Comparison of ENCODE assay signal across 18 cellular contexts in the genomic region with DNA sequence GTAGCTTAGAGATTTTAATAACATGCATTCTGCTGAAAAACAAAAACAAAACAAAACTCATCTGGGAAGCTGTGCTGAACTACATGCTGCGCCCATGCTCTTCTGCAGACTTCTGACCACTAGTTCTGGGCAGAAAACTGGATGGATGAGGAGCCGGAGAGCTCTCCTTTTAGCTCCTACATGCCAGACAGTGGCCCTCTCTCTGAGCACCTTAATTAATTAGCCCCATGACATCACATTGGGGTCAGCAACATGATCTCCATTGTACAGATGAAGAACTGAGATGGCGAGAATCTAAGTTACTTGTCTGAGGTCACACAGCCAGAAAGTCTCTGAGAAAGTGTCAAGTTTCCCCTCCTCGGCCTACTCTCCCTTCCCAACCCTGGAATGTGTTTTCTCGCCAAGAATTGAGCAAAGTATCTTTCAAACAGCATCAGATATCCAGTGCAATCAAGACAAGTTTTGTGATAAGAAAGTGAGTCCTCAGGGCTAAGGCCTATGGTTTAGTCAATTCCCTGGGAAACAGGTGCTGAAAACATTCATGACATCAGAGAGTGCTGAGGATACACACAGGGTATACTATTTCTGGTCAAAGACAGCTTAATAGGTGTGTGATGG. TPM values are rescaled to one million over a fixed set of nuclear protein-coding genes. Genes with fewer than 3 reads are reported as not detected.
DNase-seq lines count a peak whose midpoint lies in the region; ATAC-seq and TF ChIP-seq lines count a peak whose summit lies in the region.
"Had no signal": no experiment of that assay in that cellular context is flagged by ENCODE, and none has a peak within 500 bp of the region (broad histone marks: within the 10 kb centered on the region; RNA-seq: fewer than 3 reads in every experiment).

No MANE protein-coding gene starts in this region.

- H2AK5ac ChIP-seq in IMR-90 (ENCODE audit: low read depth, low read length), result no peak overlapping the region

- DNase-seq in IMR-90 (peak; percentile 89), caudate nucleus (lab: John Stamatoyannopoulos, UW) (no peak), left kidney (ENCODE audit: low read depth, low spot score) (peak; percentile 60), PC-3 (no peak), aorta (no peak)
- DNase-seq: activated CD4-positive, alpha-beta memory T cell treated with anti-CD3 and anti-CD28 coated beads for 36 hours; activated T-cell treated with anti-CD3 and anti-CD28 coated beads, Interleukin-2, amount 50 U/mL, for 48 hours; cerebellar nuclear complex; DMS 273 treated with DMSO at 0.1 percent for 48 hours; glutamatergic neuron; mesendoderm; NCI-H2107; nucleus accumbens; right lobe of liver; stimulated activated CD4-positive, alpha-beta T cell treated with anti-CD3 and anti-CD28 coated beads, Interleukin-2, amount 100 ng/mL, for 24 hours; T-cell had no signal

- H3K9me1 ChIP-seq in IMR-90 (ENCODE audit: insufficient read depth, low read length), result peaks cover 17% of the 10 kb centered on the region; the same call in 1 of the 2 replicates

- no peak overlapping the region for H2AK9ac ChIP-seq in IMR-90 (replicated peaks; ENCODE audit: low read depth, low read length, poor library complexity)

- H3K14ac ChIP-seq in IMR-90 (replicated peaks; ENCODE audit: low read depth, low read length), result no peak overlapping the region

- H4K8ac ChIP-seq in IMR-90 (ENCODE audit: low read depth in 2 of 2, low read length in 2 of 2), result no peak overlapping the region

- H3K9me2 ChIP-seq in PC-3 (replicated peaks; ENCODE audit: low read length), result no peaks in the 10 kb centered on the region

- no peaks in the 10 kb centered on the region for H3K79me2 ChIP-seq in PC-3 (ENCODE audit: low read length)

- in situ Hi-C loops in IMR-90 (cut with MboI; ENCODE audit: low sequenced_read_pairs), result no loop called here

- H4K20me1 ChIP-seq in IMR-90 (ENCODE audit: insufficient read depth, low read length), result peaks cover 6% of the 10 kb centered on the region
- H4K20me1 ChIP-seq in PC-3 (ENCODE audit: low read length), result no peaks in the 10 kb centered on the region

- peaks cover 18% of the 10 kb centered on the region for H3K4me1 ChIP-seq in IMR-90 (ENCODE audit: control insufficient read depth, insufficient read depth, low read length)
- H3K4me1 ChIP-seq in PC-3 (ENCODE audit: insufficient read depth, low read length), result no peaks in the 10 kb centered on the region
- no peaks in the 10 kb centered on the region for H3K4me1 ChIP-seq in aorta (ENCODE audit: control insufficient read depth in 1 of 2, insufficient read depth in 2 of 2, low read length in 2 of 2)
- H3K4me1 ChIP-seq: right lobe of liver had no signal

- TF ChIP-seq CTCF in IMR-90 (conservative IDR thresholded peaks at IDR 0.05; ENCODE audit: low read depth, low read length), result no peak
- TF ChIP-seq CTCF in PC-3 (conservative IDR thresholded peaks at IDR 0.05; ENCODE audit: low read depth, low read length), result no peak

- no peak overlapping the region for H2BK120ac ChIP-seq in IMR-90 (ENCODE audit: low read depth, low read length)

- H2BK5ac ChIP-seq in IMR-90 (ENCODE audit: low read depth, low read length, poor library complexity, severe bottlenecking), result no peak overlapping the region

- no peak for TF ChIP-seq RAD21 in IMR-90 (IDR thresholded peaks at IDR 0.05; ENCODE audit: low read length)

- H3K4me3 ChIP-seq in IMR-90 (ENCODE audit: insufficient read depth, low read depth, low read length), result no peak overlapping the region
- no peak overlapping the region for H3K4me3 ChIP-seq in PC-3 (ENCODE audit: low read length)
- H3K4me3 ChIP-seq in aorta (ENCODE audit: low read length in 2 of 2), result no peak overlapping the region
- H3K4me3 ChIP-seq: right lobe of liver had no signal

- no peak overlapping the region for H3K9ac ChIP-seq in IMR-90 (ENCODE audit: low read depth, low read length)
- H3K9ac ChIP-seq in PC-3 (ENCODE audit: low read length), result no peak overlapping the region

- H3F3A ChIP-seq in PC-3 (ENCODE audit: low read length, unreplicated experiment), result no peaks in the 10 kb centered on the region

- BruUV-seq in IMR-90 (replicated peaks; lab: Mats Ljungman, UMichigan) (no TSS peak), PC-3 (replicated peaks; lab: Mats Ljungman, UMichigan) (no TSS peak)

- peak overlapping the region; percentile 44; the same call in 1 of the 2 replicates for H3K4me2 ChIP-seq in IMR-90 (ENCODE audit: low read depth, low read length)
- no peak overlapping the region for H3K4me2 ChIP-seq in PC-3 (ENCODE audit: low read length)

- no peak overlapping the region for H4K91ac ChIP-seq in IMR-90 (ENCODE audit: insufficient read depth, low read depth, low read length)

- no peaks in the 10 kb centered on the region for H3K36me3 ChIP-seq in IMR-90 (ENCODE audit: control insufficient read depth, insufficient read depth, low read length)
- H3K36me3 ChIP-seq in PC-3 (ENCODE audit: low read depth, low read length), result no peaks in the 10 kb centered on the region
- no peaks in the 10 kb centered on the region for H3K36me3 ChIP-seq in aorta (ENCODE audit: control insufficient read depth in 1 of 2, insufficient read depth in 2 of 2, low read length in 1 of 2)
- H3K36me3 ChIP-seq: right lobe of liver had no signal

- H3K56ac ChIP-seq in IMR-90 (ENCODE audit: extremely low read depth, insufficient read depth, low read length), result no peak overlapping the region

- H4K5ac ChIP-seq in IMR-90 (ENCODE audit: low read depth, low read length), result no peak overlapping the region

- ATAC-seq in IMR-90 (ENCODE audit: low read depth) (peak; percentile 74), PC-3 (no peak; the same call in 1 of the 2 replicates), HG02870 (IDR thresholded peaks at IDR 0.05; ENCODE audit: unreplicated experiment) (no peak), aorta (ENCODE audit: low FRiP score) (no peak)
- ATAC-seq: right lobe of liver, T-cell had no signal

- H2AFZ ChIP-seq in IMR-90 (replicated peaks; ENCODE audit: low read length, poor library complexity), result no peak overlapping the region
- no peak overlapping the region for H2AFZ ChIP-seq in PC-3 (ENCODE audit: low read length)

- H3K79me1 ChIP-seq in IMR-90 (ENCODE audit: low read depth in 1 of 2, low read length in 2 of 2), result peaks cover 27 to 31% of the 10 kb centered on the region in 2 experiments

- dilution Hi-C loops in IMR-90 (cut with HindIII; ENCODE audit: low sequenced_read_pairs, unreplicated experiment), result no loop called here

- intact Hi-C loops in IMR-90 (cut with micrococcal nuclease), result no loop called here
- intact Hi-C loops in PC-3 (cut with micrococcal nuclease), result no loop called here
- intact Hi-C loops in aorta (cut with DNase I), result no loop called here

- CTCF ChIA-PET in IMR-90 (lab: Yijun Ruan, JAX) (interaction anchor here (1.6 kb wide), 1 partner anchor 55 kb away, joined by 3 read pairs; no protein-coding TSS in a partner anchor), PC-3 (lab: Charles Lee) (no interaction called here)

- 33% methylated on average over 1 of the region's 5 CpGs; no CpG with 5 or more reads in 1 of the 2 experiments for WGBS in IMR-90 (ENCODE audit: extremely low coverage in 2 of 2, insufficient read length in 1 of 2), 2 experiments
- 85 to 88% methylated on average over 5 of the region's 5 CpGs for WGBS in aorta, 2 donors

- no peak overlapping the region for H3K23ac ChIP-seq in IMR-90 (ENCODE audit: low read depth, low read length)

- no peak overlapping the region for H3K4ac ChIP-seq in IMR-90 (ENCODE audit: low read depth, low read length)

- no peak overlapping the region for H2BK20ac ChIP-seq in IMR-90 (ENCODE audit: low read depth, low read length)

- H3K9me3 ChIP-seq in IMR-90 (ENCODE audit: control insufficient read depth, insufficient read depth, low read length) (no peaks in the 10 kb centered on the region), PC-3 (ENCODE audit: low read length) (no peaks in the 10 kb centered on the region), aorta (ENCODE audit: control insufficient read depth, low read length) (no peaks in the 10 kb centered on the region)
- H3K9me3 ChIP-seq: right lobe of liver had no signal

- H2BK15ac ChIP-seq in IMR-90 (ENCODE audit: low read depth, low read length), result no peak overlapping the region

- H3K18ac ChIP-seq in IMR-90 (ENCODE audit: low read depth, low read length), result no peak overlapping the region

- no peak for TF ChIP-seq POLR2A in IMR-90 (IDR thresholded peaks at IDR 0.05; ENCODE audit: low read depth, low read length)

- no peak overlapping the region for H3K27ac ChIP-seq in IMR-90 (ENCODE audit: insufficient read depth, low read length)
- peak overlapping the region; percentile 91 for H3K27ac ChIP-seq in caudate nucleus (ENCODE audit: low read depth, low read length)
- H3K27ac ChIP-seq in temporal lobe (ENCODE audit: low read depth, low read length), result peak overlapping the region; percentile 17
- no peak overlapping the region for H3K27ac ChIP-seq in PC-3 (ENCODE audit: low read length)
- H3K27ac ChIP-seq in aorta (ENCODE audit: low read depth in 1 of 2, low read length in 2 of 2), result no peak overlapping the region
- H3K27ac ChIP-seq: right lobe of liver had no signal

- POLR2A ChIA-PET in IMR-90 (lab: Charles Lee; ENCODE audit: unreplicated experiment), result no interaction called here
- POLR2A ChIA-PET in PC-3 (lab: Charles Lee; ENCODE audit: unreplicated experiment), result no interaction called here

- H3K27me3 ChIP-seq in IMR-90 (ENCODE audit: control insufficient read depth, insufficient read depth, low read length), result no peaks in the 10 kb centered on the region
- no peaks in the 10 kb centered on the region for H3K27me3 ChIP-seq in PC-3 (ENCODE audit: low read length)
- H3K27me3 ChIP-seq in aorta (ENCODE audit: control insufficient read depth in 1 of 2, insufficient read depth in 2 of 2, low read length in 1 of 2), result no peaks in the 10 kb centered on the region
- H3K27me3 ChIP-seq: right lobe of liver had no signal

TF ChIP-seq in IMR-90, 13 proteins besides CTCF, POLR2A, EP300 and RAD21:
- TF ChIP-seq, protein P1, sequence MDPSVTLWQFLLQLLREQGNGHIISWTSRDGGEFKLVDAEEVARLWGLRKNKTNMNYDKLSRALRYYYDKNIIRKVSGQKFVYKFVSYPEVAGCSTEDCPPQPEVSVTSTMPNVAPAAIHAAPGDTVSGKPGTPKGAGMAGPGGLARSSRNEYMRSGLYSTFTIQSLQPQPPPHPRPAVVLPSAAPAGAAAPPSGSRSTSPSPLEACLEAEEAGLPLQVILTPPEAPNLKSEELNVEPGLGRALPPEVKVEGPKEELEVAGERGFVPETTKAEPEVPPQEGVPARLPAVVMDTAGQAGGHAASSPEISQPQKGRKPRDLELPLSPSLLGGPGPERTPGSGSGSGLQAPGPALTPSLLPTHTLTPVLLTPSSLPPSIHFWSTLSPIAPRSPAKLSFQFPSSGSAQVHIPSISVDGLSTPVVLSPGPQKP (IDR thresholded peaks at IDR 0.05; ENCODE audit: borderline replicate concordance, low read depth, low read length), result no peak
- TF ChIP-seq CEBPB (IDR thresholded peaks at IDR 0.05; ENCODE audit: low read depth, low read length), result peak; percentile 67

RNA-seq across cellular contexts. Expression of a gene that starts 21.6 kb away (rescaled TPM):
- 12.4 and 17.2 TPM in 2 replicates for total RNA-seq in IMR-90 (2012; rRNA removed)
- 13.5 and 13.9 TPM in 2 replicates for polyA plus RNA-seq in IMR-90 (2012; rRNA removed)
- polyA plus RNA-seq in IMR-90 (2012; cell fraction: cytosol; rRNA removed), result 12.1 and 13.8 TPM in 2 replicates
- 3.8 and 4.5 TPM in 2 replicates for polyA plus RNA-seq in IMR-90 (2012; cell fraction: nucleus; rRNA removed; ENCODE audit: low replicate concordance)
- 271 TPM for total RNA-seq in temporal lobe
- total RNA-seq in PC-3 (2014; rRNA removed), result 3.4 and 3.8 TPM in 2 replicates
- total RNA-seq in aorta, result 10 to 100 TPM in 1 of 2 donors, 1 to 10 TPM in 1; 6.0 to 11.5 TPM
- 1 to 10 TPM; 2.6 to 4.4 TPM for polyA plus RNA-seq in aorta

Comparison
In these comparisons a context has a peak if more than half of its experiments do, and no peak if none do; other contexts are left out.
1. DNase-seq: peak in IMR-90 (single experiment) and left kidney (single experiment); none in caudate nucleus (0 of 61), PC-3 (single experiment) and aorta (0 of 2).
2. H3K27ac ChIP-seq: peak in caudate nucleus (single experiment) and temporal lobe (single experiment); none in IMR-90 (single experiment), PC-3 (single experiment) and aorta (0 of 2).
3. RNA of a gene that starts 21.6 kb away (total RNA-seq): 271 TPM in temporal lobe (single experiment); 12.4 to 17.2 TPM in IMR-90, 6.0 to 11.5 TPM in aorta and 3.4 to 3.8 TPM in PC-3; every median in the first group is over 10 times any median in the second.